Comparison of ENCODE assay signal across 8 cellular contexts in genomic region chrX:102934624-102935023, GRCh38. TPM values are rescaled to one million over a fixed set of nuclear protein-coding genes. Genes with fewer than 3 reads are reported as not detected.
DNase-seq lines count a peak whose midpoint lies in the region; ATAC-seq and TF ChIP-seq lines count a peak whose summit lies in the region.

No MANE protein-coding gene starts in this region.

- H3K4me3 Mint-ChIP-seq in activated naive CD4-positive, alpha-beta T cell treated with anti-CD3 and anti-CD28 coated beads, Interleukin-2, amount 10 ng/mL, durations not matched to agents 7 days and 5 days = no peak overlapping the region
- no peak overlapping the region for H3K4me3 Mint-ChIP-seq in stimulated activated effector memory CD8-positive, alpha-beta T cell treated with anti-CD3 and anti-CD28 coated beads, Interleukin-12 subunit alpha, Interleukin-12 subunit beta, amount 100 ng/mL, for 72 hours

- no peaks in the 10 kb centered on the region for H3K4me1 Mint-ChIP-seq in activated naive CD4-positive, alpha-beta T cell treated with anti-CD3 and anti-CD28 coated beads, Interleukin-2, amount 10 ng/mL, durations not matched to agents 7 days and 5 days
- H3K4me1 Mint-ChIP-seq in stimulated activated effector memory CD8-positive, alpha-beta T cell treated with anti-CD3 and anti-CD28 coated beads, Interleukin-12 subunit alpha, Interleukin-12 subunit beta, amount 100 ng/mL, for 72 hours = no peaks in the 10 kb centered on the region

- H3K27me3 ChIP-seq in BJ (ENCODE audit: control insufficient read depth, insufficient read depth, low read length) = no peaks in the 10 kb centered on the region

- POLR2A ChIA-PET in BJ (lab: Charles Lee) = no interaction called here

- H3K27me3 Mint-ChIP-seq in activated naive CD4-positive, alpha-beta T cell treated with anti-CD3 and anti-CD28 coated beads, Interleukin-2, amount 10 ng/mL, durations not matched to agents 7 days and 5 days = no peaks in the 10 kb centered on the region

- in situ Hi-C loops in GM13977 (cut with MboI; ENCODE audit: low pct_unique_long_range_greater_than_20kb, low sequenced_read_pairs, unreplicated experiment) = no loop called here

- no peak overlapping the region for H3K4me3 ChIP-seq in BJ (ENCODE audit: low read depth, low read length)

- CTCF ChIA-PET in BJ (lab: Yijun Ruan, JAX) = interaction anchor here (0.7 to 2.2 kb wide), 8 partner anchors 9 to 242 kb away, joined by 3 to 8 read pairs (median 6); no protein-coding TSS in a partner anchor
- CTCF ChIA-PET in activated naive CD4-positive, alpha-beta T cell treated with anti-CD3 and anti-CD28 coated beads, Interleukin-2, amount 10 ng/mL, durations not matched to agents 7 days and 5 days (lab: Charles Lee) = interaction anchor here (1.2 kb wide), 1 partner anchor 17 kb away, joined by 10 read pairs; no protein-coding TSS in a partner anchor

- DNase-seq in BJ (ENCODE audit: low read depth) = no peak
- peak; percentile 47 for DNase-seq in GM13977 (ENCODE audit: low spot score)
- DNase-seq in NCI-H1694 (lab: John Stamatoyannopoulos, UW) = peak; percentile 39
- DNase-seq in activated naive CD4-positive, alpha-beta T cell treated with anti-CD3 and anti-CD28 coated beads, Interleukin-2, amount 10 ng/mL, durations not matched to agents 7 days and 5 days = peak; percentile 48
- peak; percentile 31 for DNase-seq in iPS-NIHi7 (ENCODE audit: extremely low spot score)
- DNase-seq in stimulated activated effector memory CD8-positive, alpha-beta T cell treated with anti-CD3 and anti-CD28 coated beads, Interleukin-12 subunit alpha, Interleukin-12 subunit beta, amount 100 ng/mL, for 72 hours (ENCODE audit: low spot score in 2 of 2) = peak; percentile 3 to 49
- DNase-seq in NCI-H526 treated with DMSO at 0.1 percent for 48 hours (lab: John Stamatoyannopoulos, UW) = no peak

- H3K9me3 Mint-ChIP-seq in activated naive CD4-positive, alpha-beta T cell treated with anti-CD3 and anti-CD28 coated beads, Interleukin-2, amount 10 ng/mL, durations not matched to agents 7 days and 5 days = no peaks in the 10 kb centered on the region
- H3K9me3 Mint-ChIP-seq in stimulated activated effector memory CD8-positive, alpha-beta T cell treated with anti-CD3 and anti-CD28 coated beads, Interleukin-12 subunit alpha, Interleukin-12 subunit beta, amount 100 ng/mL, for 72 hours = no peaks in the 10 kb centered on the region

- ATAC-seq in stimulated activated effector memory CD8-positive, alpha-beta T cell treated with anti-CD3 and anti-CD28 coated beads, Interleukin-12 subunit alpha, Interleukin-12 subunit beta, amount 100 ng/mL, for 72 hours = no peak
- no peak for ATAC-seq in HG02840 (IDR thresholded peaks at IDR 0.05; ENCODE audit: low FRiP score, unreplicated experiment)

- H3K36me3 ChIP-seq in BJ (ENCODE audit: control insufficient read depth, insufficient read depth, low read length) = no peaks in the 10 kb centered on the region

- no peaks in the 10 kb centered on the region for H3K36me3 Mint-ChIP-seq in activated naive CD4-positive, alpha-beta T cell treated with anti-CD3 and anti-CD28 coated beads, Interleukin-2, amount 10 ng/mL, durations not matched to agents 7 days and 5 days
- H3K36me3 Mint-ChIP-seq in stimulated activated effector memory CD8-positive, alpha-beta T cell treated with anti-CD3 and anti-CD28 coated beads, Interleukin-12 subunit alpha, Interleukin-12 subunit beta, amount 100 ng/mL, for 72 hours = no peaks in the 10 kb centered on the region

- H3K27ac Mint-ChIP-seq in activated naive CD4-positive, alpha-beta T cell treated with anti-CD3 and anti-CD28 coated beads, Interleukin-2, amount 10 ng/mL, durations not matched to agents 7 days and 5 days = no peak overlapping the region
- H3K27ac Mint-ChIP-seq in stimulated activated effector memory CD8-positive, alpha-beta T cell treated with anti-CD3 and anti-CD28 coated beads, Interleukin-12 subunit alpha, Interleukin-12 subunit beta, amount 100 ng/mL, for 72 hours = no peak overlapping the region

- TF ChIP-seq CTCF in BJ (IDR thresholded peaks at IDR 0.05; ENCODE audit: insufficient read depth, low read depth, low read length) (peak; percentile 58), GM13977 (IDR thresholded peaks at IDR 0.05; ENCODE audit: extremely low read depth, insufficient read depth, missing control alignments) (peak; percentile 77)

RNA-seq across cellular contexts. Expression of gene RAB40AL, which starts 2.4 kb away (rescaled TPM):
- polyA plus RNA-seq in BJ (2011; rRNA removed) = 0.32 and 0.39 TPM in 2 replicates
- polyA minus RNA-seq in BJ (2011; rRNA and poly(A)+ RNA removed) = 4.2 and 4.9 TPM in 2 replicates

Comparison
In these comparisons a context has a peak if more than half of its experiments do, and no peak if none do; other contexts are left out.
1. DNase-seq: peak in GM13977 (single experiment), NCI-H1694 (single experiment), activated naive CD4-positive, alpha-beta T cell treated with anti-CD3 and anti-CD28 coated beads, Interleukin-2, amount 10 ng/mL, durations not matched to agents 7 days and 5 days (single experiment), iPS-NIHi7 (single experiment) and stimulated activated effector memory CD8-positive, alpha-beta T cell treated with anti-CD3 and anti-CD28 coated beads, Interleukin-12 subunit alpha, Interleukin-12 subunit beta, amount 100 ng/mL, for 72 hours (2 of 2); none in BJ (single experiment) and NCI-H526 treated with DMSO at 0.1 percent for 48 hours (single experiment).